In the genomic region with DNA sequence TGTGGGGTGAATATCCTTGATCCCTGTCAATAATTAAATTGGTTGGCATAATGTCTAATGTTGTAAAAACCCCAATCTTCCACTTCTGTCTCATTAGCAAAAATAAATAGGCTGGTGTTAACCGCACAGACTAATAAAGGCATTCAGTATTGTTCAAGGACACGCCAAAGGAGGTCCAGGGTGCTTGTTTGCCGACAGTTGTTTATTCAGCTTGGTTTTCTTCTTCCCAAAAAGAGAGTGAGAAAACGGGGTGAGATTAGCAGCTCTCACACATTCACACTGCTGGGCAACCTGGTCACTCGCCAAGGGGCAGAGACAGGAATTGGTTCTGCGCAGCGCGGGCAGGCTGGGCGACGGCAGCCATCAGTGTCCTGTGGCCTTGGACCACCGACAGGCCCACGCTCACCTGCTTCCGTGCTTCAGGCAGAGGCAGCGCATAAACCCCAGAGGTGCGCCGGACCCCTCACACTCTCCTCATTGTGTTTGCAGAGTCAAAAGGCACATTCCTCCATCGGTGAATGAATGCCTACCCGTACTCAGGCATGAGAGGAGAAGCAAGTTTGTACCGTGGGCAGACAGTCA, we compare ENCODE assay signal across 24 cellular contexts. TPM values are rescaled to one million over a fixed set of nuclear protein-coding genes. Genes with fewer than 3 reads are reported as not detected.
DNase-seq lines count a peak whose midpoint lies in the region; ATAC-seq, FAIRE-seq and TF ChIP-seq lines count a peak whose summit lies in the region.
"Had no signal": no experiment of that assay in that cellular context is flagged by ENCODE, and none has a peak within 500 bp of the region (broad histone marks: within the 10 kb centered on the region; RNA-seq: fewer than 3 reads in every experiment).

No MANE protein-coding gene starts in this region.

- intact Hi-C loops in GM12878 (cut with micrococcal nuclease; ENCODE audit: unreplicated experiment), result loop anchor here (2.0 to 5.0 kb wide), 2 partner anchors 26 to 1622 kb away; a partner anchor contains a TSS
- intact Hi-C loops in activated naive CD4-positive, alpha-beta T cell treated with anti-CD3 and anti-CD28 coated beads for 36 hours (cut with micrococcal nuclease), result no loop called here

- H3K27ac Mint-ChIP-seq in activated naive CD4-positive, alpha-beta T cell treated with anti-CD3 and anti-CD28 coated beads for 36 hours, result no peak overlapping the region
- H3K27ac Mint-ChIP-seq: activated naive CD8-positive, alpha-beta T cell; brain; effector memory CD8-positive, alpha-beta T cell; stimulated activated naive CD8-positive, alpha-beta T cell treated with anti-CD3 and anti-CD28 coated beads, Interleukin-15, Interleukin-2, amounts not matched to agents 100 ng/mL and 50 ng/mL, for 24 hours had no signal

- CTCF ChIA-PET in GM12878 (lab: Yijun Ruan, JAX), result interaction anchor here (1.1 kb wide), 2 partner anchors 19 to 331 kb away, joined by 3 read pairs; no protein-coding TSS in a partner anchor
- CTCF ChIA-PET in activated naive CD4-positive, alpha-beta T cell treated with anti-CD3 and anti-CD28 coated beads for 36 hours (lab: Charles Lee), result no interaction called here

- H3K4me3 Mint-ChIP-seq in activated naive CD4-positive, alpha-beta T cell treated with anti-CD3 and anti-CD28 coated beads for 36 hours, result no peak overlapping the region
- H3K4me3 Mint-ChIP-seq: activated CD8-positive, alpha-beta T cell treated with anti-CD3 and anti-CD28 coated beads for 36 hours; activated naive CD8-positive, alpha-beta T cell; brain; CD14-positive monocyte; effector memory CD8-positive, alpha-beta T cell; stimulated activated naive CD8-positive, alpha-beta T cell treated with anti-CD3 and anti-CD28 coated beads, Interleukin-15, Interleukin-2, amounts not matched to agents 100 ng/mL and 50 ng/mL, for 24 hours had no signal

- ATAC-seq in GM18498 (IDR thresholded peaks at IDR 0.05; ENCODE audit: unreplicated experiment) (peak; percentile 33), GM18907 (IDR thresholded peaks at IDR 0.05; ENCODE audit: unreplicated experiment) (peak; percentile 51), HG03064 (IDR thresholded peaks at IDR 0.05; ENCODE audit: low read depth, unreplicated experiment) (peak; percentile 19), GM12878 (peak; percentile 67)
- ATAC-seq: effector memory CD8-positive, alpha-beta T cell had no signal

- BruUV-seq in GM12878 (replicated peaks; lab: Mats Ljungman, UMichigan), result no TSS peak

- no peaks in the 10 kb centered on the region for H3K9me3 Mint-ChIP-seq in activated naive CD4-positive, alpha-beta T cell treated with anti-CD3 and anti-CD28 coated beads for 36 hours
- H3K9me3 Mint-ChIP-seq: activated CD8-positive, alpha-beta T cell treated with anti-CD3 and anti-CD28 coated beads for 36 hours had no signal

- no peak for DNase-seq in GM12878 (ENCODE audit: low read depth, low spot score)
- no peak for DNase-seq in activated naive CD4-positive, alpha-beta T cell treated with anti-CD3 and anti-CD28 coated beads for 36 hours
- DNase-seq in NOMO-1 treated with dmso at 0.1 percent for 144 hours (lab: John Stamatoyannopoulos, UW; ENCODE audit: unreplicated experiment), result no peak
- DNase-seq in stimulated activated CD4-positive, alpha-beta T cell treated with anti-CD3 and anti-CD28 coated beads, Interleukin-4, amount 100 ng/mL, for 1 hour, result no peak
- no peak for DNase-seq in stimulated activated CD4-positive, alpha-beta T cell treated with anti-CD3 and anti-CD28 coated beads, Interleukin-15, amount 100 ng/mL, for 24 hours
- DNase-seq: activated CD4-positive, CD25-positive, alpha-beta regulatory T cell; activated CD8-positive, alpha-beta T cell treated with anti-CD3 and anti-CD28 coated beads for 36 hours; effector memory CD8-positive, alpha-beta T cell; esophagus squamous epithelium; NCI-H1105; NCI-H2107; NCI-H510A; ovary; RPMI8226; T1000 had no signal

- no peaks in the 10 kb centered on the region for H4K20me1 ChIP-seq in GM12878 (ENCODE audit: control insufficient read depth, insufficient read depth)

- peak; percentile 82 to 89 for TF ChIP-seq EP300 in GM12878 (IDR thresholded peaks at IDR 0.05; ENCODE audit: borderline replicate concordance in 1 of 2, control insufficient read depth in 1 of 2, low read depth in 2 of 2, low read length in 2 of 2)

- no peaks in the 10 kb centered on the region; the same call in 2 of the 3 replicates for H3K9me3 ChIP-seq in GM12878 (replicated peaks; ENCODE audit: control insufficient read depth, insufficient read depth, low read length)
- H3K9me3 ChIP-seq: esophagus squamous epithelium had no signal

- SMC1A ChIA-PET in GM12878 (lab: Charles Lee; ENCODE audit: uncharacterized antibody, unreplicated experiment), result interaction anchor here (1.2 to 1.8 kb wide), 2 partner anchors 11 to 26 kb away, joined by 4 to 5 read pairs; a partner anchor contains a TSS

- no peak overlapping the region; the same call in 1 of the 2 replicates for H3K4me2 ChIP-seq in GM12878 (ENCODE audit: control insufficient read depth, insufficient read depth)

- in situ Hi-C loops in GM12878 (cut with MboI), result no loop called here

- H3K79me2 ChIP-seq in GM12878 (ENCODE audit: control insufficient read depth, insufficient read depth, low read length), result no peaks in the 10 kb centered on the region

- H3K27me3 Mint-ChIP-seq in activated naive CD4-positive, alpha-beta T cell treated with anti-CD3 and anti-CD28 coated beads for 36 hours (ENCODE audit: low read depth), result peaks cover 14% of the 10 kb centered on the region

- TF ChIP-seq POLR2A in GM12878 (IDR thresholded peaks at IDR 0.05; ENCODE audit: low read depth, low read length), result no peak

- RAD21 ChIA-PET in GM12878 (lab: Charles Lee; ENCODE audit: unreplicated experiment), result interaction anchor here (1.6 kb wide), 1 partner anchor 26 kb away, joined by 3 read pairs; a partner anchor contains a TSS

- no peak overlapping the region for H3K4me3 ChIP-seq in GM12878
- H3K4me3 ChIP-seq: esophagus squamous epithelium, ovary, SK-N-MC, tibial nerve had no signal

- no peaks in the 10 kb centered on the region for H3K36me3 Mint-ChIP-seq in activated naive CD4-positive, alpha-beta T cell treated with anti-CD3 and anti-CD28 coated beads for 36 hours (ENCODE audit: low read depth)
- H3K36me3 Mint-ChIP-seq: activated naive CD8-positive, alpha-beta T cell; brain; CD14-positive monocyte had no signal

- no peak overlapping the region for H3K27ac ChIP-seq in GM12878 (ENCODE audit: control insufficient read depth, insufficient read depth)
- H3K27ac ChIP-seq: esophagus squamous epithelium, ovary, SK-N-MC, tibial nerve had no signal

- no peaks in the 10 kb centered on the region for H3K36me3 ChIP-seq in GM12878 (ENCODE audit: control insufficient read depth in 2 of 2, insufficient read depth in 2 of 2, low read length in 1 of 2)
- H3K36me3 ChIP-seq: esophagus squamous epithelium, ovary, tibial nerve had no signal

- peaks cover 18% of the 10 kb centered on the region for H3K4me1 ChIP-seq in GM12878 (ENCODE audit: control insufficient read depth, insufficient read depth, low read length)
- H3K4me1 ChIP-seq: esophagus squamous epithelium, tibial nerve had no signal

- no peak for TF ChIP-seq RAD21 in GM12878 (IDR thresholded peaks at IDR 0.05; ENCODE audit: insufficient read depth, low read depth, low read length)

- WGBS in GM12878 (ENCODE audit: insufficient coverage, insufficient replicate concordance, low lambda C conversion rate, missing lambda C conversion rate), result 13% methylated on average over 19 of the region's 19 CpGs

- TF ChIP-seq CTCF in GM12878 (IDR thresholded peaks at IDR 0.05 in 2 of 3, conservative IDR thresholded peaks at IDR 0.05 in 1 of 3; ENCODE audit: control insufficient read depth in 2 of 3, extremely low read depth in 1 of 3, insufficient read depth in 1 of 3, low read depth in 3 of 3, low read length in 3 of 3), result no peak

- no peak overlapping the region for H2AFZ ChIP-seq in GM12878 (ENCODE audit: control insufficient read depth, low read depth, low read length)

- no peaks in the 10 kb centered on the region; a peak in 1 of 4 replicates for H3K27me3 ChIP-seq in GM12878 (replicated peaks in 1 of 2; ENCODE audit: control insufficient read depth in 2 of 2, insufficient read depth in 2 of 2, low read length in 1 of 2)
- H3K27me3 ChIP-seq: ovary had no signal

- FAIRE-seq in GM12878 (lab: Jason Lieb, UNC), result no peak

- POLR2A ChIA-PET in GM12878 (lab: Charles Lee), result interaction anchor here (1.5 kb wide), 1 partner anchor 88 kb away, joined by 3 read pairs; no protein-coding TSS in a partner anchor

- H3K9ac ChIP-seq in GM12878 (ENCODE audit: control insufficient read depth, insufficient read depth, low read length), result no peak overlapping the region

- H3K4me1 Mint-ChIP-seq in activated naive CD4-positive, alpha-beta T cell treated with anti-CD3 and anti-CD28 coated beads for 36 hours (ENCODE audit: low read depth), result peaks cover 20% of the 10 kb centered on the region
- H3K4me1 Mint-ChIP-seq: brain had no signal

RNA-seq across cellular contexts. Expression of a gene that starts 26.2 kb away (rescaled TPM):
- 221 and 240 TPM in 2 replicates for total RNA-seq in GM12878 (2013; cell fraction: nucleolus; rRNA removed)
- total RNA-seq in GM12878 (2014; rRNA removed) (49.0 and 63.5 TPM in 2 replicates), GM12878 (2014; rRNA removed; fragmentation: Illumina TruSeq; extraction: Trizol) (27.1 and 28.3 TPM in 2 replicates), GM12878 (2021) (44.4 and 52.9 TPM in 2 replicates)
- polyA plus RNA-seq in GM12878 (2011; ENCODE audit: low read depth), result 11.0 TPM
- polyA plus RNA-seq in GM12878 (2011; rRNA removed) (29.1 and 43.4 TPM in 2 replicates), GM12878 (2014; fragmentation: Illumina TruSeq; extraction: Trizol) (28.4 and 33.4 TPM in 2 replicates), GM12878 (2014; fragmentation: Nextera tagmentation; extraction: Ambion mirVana) (1 to 10 TPM; 4.0 to 7.5 TPM), GM12878 (2014; rRNA removed) (24.7 and 27.4 TPM in 2 replicates), GM12878 (2016; fragmentation: Nextera tagmentation; extraction: Ambion mirVana) (10 to 100 TPM; 44.2 to 46.5 TPM)
- polyA plus RNA-seq in GM12878 (2011; cell fraction: cytosol; rRNA removed), result 21.4 and 23.7 TPM in 2 replicates
- polyA plus RNA-seq in GM12878 (2011; cell fraction: nucleus; rRNA removed), result 50.8 and 52.8 TPM in 2 replicates
- 14.0 and 19.9 TPM in 2 replicates for polyA plus RNA-seq in GM12878 (2012)
- 70.2 and 78.6 TPM in 2 replicates for polyA minus RNA-seq in GM12878 (2011; rRNA and poly(A)+ RNA removed)
- polyA minus RNA-seq in GM12878 (2011; cell fraction: cytosol; rRNA and poly(A)+ RNA removed), result 18.4 and 19.6 TPM in 2 replicates
- 85.7 and 148 TPM in 2 replicates for polyA minus RNA-seq in GM12878 (2011; cell fraction: nucleus; rRNA and poly(A)+ RNA removed)
- total RNA-seq in activated naive CD4-positive, alpha-beta T cell treated with anti-CD3 and anti-CD28 coated beads for 36 hours, result 10 to 100 TPM; 25.2 to 33.8 TPM

RNA-seq across cellular contexts. Expression of a gene that starts 30.3 kb away (rescaled TPM):
- 77.9 and 79.1 TPM in 2 replicates for total RNA-seq in GM12878 (2013; cell fraction: nucleolus; rRNA removed)
- total RNA-seq in GM12878 (2014; rRNA removed) (17.6 and 19.0 TPM in 2 replicates), GM12878 (2014; rRNA removed; fragmentation: Illumina TruSeq; extraction: Trizol) (13.1 and 18.1 TPM in 2 replicates), GM12878 (2021) (18.3 and 20.1 TPM in 2 replicates)
- polyA plus RNA-seq in GM12878 (2011; ENCODE audit: low read depth), result 8.6 TPM
- polyA plus RNA-seq in GM12878 (2011; rRNA removed) (15.7 and 18.0 TPM in 2 replicates), GM12878 (2014; fragmentation: Illumina TruSeq; extraction: Trizol) (18.2 and 21.6 TPM in 2 replicates), GM12878 (2014; fragmentation: Nextera tagmentation; extraction: Ambion mirVana) (1 to 10 TPM; 2.9 to 4.2 TPM), GM12878 (2014; rRNA removed) (20.8 and 21.3 TPM in 2 replicates), GM12878 (2016; fragmentation: Nextera tagmentation; extraction: Ambion mirVana) (10 to 100 TPM; 12.7 to 13.9 TPM)
- polyA plus RNA-seq in GM12878 (2011; cell fraction: cytosol; rRNA removed), result 12.9 and 14.4 TPM in 2 replicates
- 31.6 and 44.3 TPM in 2 replicates for polyA plus RNA-seq in GM12878 (2011; cell fraction: nucleus; rRNA removed)
- 11.9 and 14.8 TPM in 2 replicates for polyA plus RNA-seq in GM12878 (2012)
- 18.7 and 20.2 TPM in 2 replicates for polyA minus RNA-seq in GM12878 (2011; rRNA and poly(A)+ RNA removed)
- 12.0 and 14.8 TPM in 2 replicates for polyA minus RNA-seq in GM12878 (2011; cell fraction: cytosol; rRNA and poly(A)+ RNA removed)
- polyA minus RNA-seq in GM12878 (2011; cell fraction: nucleus; rRNA and poly(A)+ RNA removed), result 18.6 and 34.3 TPM in 2 replicates
- 10 to 100 TPM; 26.0 to 28.3 TPM for total RNA-seq in activated naive CD4-positive, alpha-beta T cell treated with anti-CD3 and anti-CD28 coated beads for 36 hours
